Comparison of ENCODE assay signal across 1 cellular context in genomic region chr1:204146965-204147364, GRCh38.
A peak's percentile ranks its signal among the peaks of the same experiment; 100 is the strongest.
TF ChIP-seq lines count a peak whose summit lies in the region.

No MANE protein-coding gene starts in this region.

TF ChIP-seq in liver, 16 proteins besides CTCF, POLR2A, EP300 and RAD21 (continued from another document):
- TF ChIP-seq REST (IDR thresholded peaks at IDR 0.05) (peak; percentile 66), HNF4G (IDR thresholded peaks at IDR 0.05) (peak; percentile 97), NR2F2 (IDR thresholded peaks at IDR 0.05) (peak; percentile 79), JUND (IDR thresholded peaks at IDR 0.05) (peak in 1 of 2 donors; percentile 90)
